ENCODE assay signal across 8 cellular contexts in the genomic region with DNA sequence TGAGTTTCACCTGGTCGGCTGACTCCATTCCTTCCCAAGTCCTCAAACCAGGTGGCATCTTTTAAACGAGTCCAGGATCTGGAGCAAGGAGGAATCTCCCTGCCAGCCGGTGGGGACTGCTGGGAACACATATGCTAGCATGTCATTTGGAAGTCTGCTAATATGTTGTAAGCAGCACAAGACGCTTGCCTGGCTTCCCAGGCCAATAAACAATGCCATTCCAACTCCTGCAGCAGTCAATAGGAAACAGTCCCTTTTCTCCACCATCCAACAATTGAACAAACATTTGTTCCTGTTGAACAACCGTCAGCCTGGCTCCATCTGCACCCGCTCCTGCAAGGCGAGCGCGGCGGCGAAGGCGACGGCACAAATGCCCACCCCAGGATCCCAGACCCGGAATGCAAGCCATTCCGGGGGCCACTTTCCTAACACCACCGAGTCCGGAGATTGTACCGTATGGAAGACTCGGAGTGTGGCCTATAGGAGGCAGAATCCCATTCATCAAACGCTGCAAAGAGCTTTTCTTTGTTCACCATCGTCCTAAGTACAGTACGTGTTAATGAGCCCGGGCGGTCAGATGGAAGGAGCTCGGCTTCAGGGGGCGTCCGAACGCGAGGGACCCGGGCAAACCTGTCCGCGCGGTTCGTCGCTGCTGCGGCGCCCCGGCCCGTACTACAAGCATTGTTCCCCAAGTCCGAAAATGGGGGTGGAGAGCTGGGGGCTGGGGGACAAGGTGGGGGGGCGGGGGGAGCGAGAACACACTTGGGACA. TPM values are rescaled to one million over a fixed set of nuclear protein-coding genes. Genes with fewer than 3 reads are reported as not detected.
DNase-seq lines count a peak whose midpoint lies in the region; ATAC-seq, FAIRE-seq and TF ChIP-seq lines count a peak whose summit lies in the region.

No MANE protein-coding gene starts in this region.

- H3K4me3 ChIP-seq in BE2C (ENCODE audit: low read depth, low read length) (peak overlapping the region; percentile 73), Peyer's patch (peak overlapping the region; percentile 70 to 84 (median 80)), mesendoderm (ENCODE audit: low read length) (peak overlapping the region; percentile 66), vagina (peak overlapping the region; percentile 74 to 87)

- H3K36me3 ChIP-seq in BE2C (no peaks in the 10 kb centered on the region), Peyer's patch (no peaks in the 10 kb centered on the region), mesendoderm (ENCODE audit: control insufficient read depth, insufficient read depth, low read length) (no peaks in the 10 kb centered on the region), vagina (no peaks in the 10 kb centered on the region)

- H2BK5ac ChIP-seq in mesendoderm (ENCODE audit: low read length): no peak overlapping the region

- peaks cover 8% of the 10 kb centered on the region for H3K79me1 ChIP-seq in mesendoderm (ENCODE audit: low read length)

- H2BK15ac ChIP-seq in mesendoderm (replicated peaks; ENCODE audit: low read depth): no peak overlapping the region

- H3K4me1 ChIP-seq in BE2C: peaks cover 18% of the 10 kb centered on the region
- peaks cover 8 to 66% (median 34%) of the 10 kb centered on the region in 4 donors for H3K4me1 ChIP-seq in Peyer's patch
- peaks cover 21% of the 10 kb centered on the region for H3K4me1 ChIP-seq in mesendoderm (ENCODE audit: control insufficient read depth, low read depth, low read length)
- peaks cover 83% of the 10 kb centered on the region for H3K4me1 ChIP-seq in vagina

- WGBS in mesendoderm (ENCODE audit: extremely low coverage, insufficient coverage, low lambda C conversion rate): no CpG with 5 or more reads among the region's 42 CpGs

- intact Hi-C loops in vagina (cut with DNase I): loop anchor here (5.0 kb wide), 2 partner anchors 40 to 120 kb away; no protein-coding TSS in a partner anchor

- H3K23ac ChIP-seq in mesendoderm (ENCODE audit: low read length): peak overlapping the region; percentile 56

- ATAC-seq in HG03135 (IDR thresholded peaks at IDR 0.05; ENCODE audit: unreplicated experiment): no peak
- ATAC-seq in HG03469 (IDR thresholded peaks at IDR 0.05; ENCODE audit: unreplicated experiment): no peak

- peak overlapping the region; percentile 75 for H3K9ac ChIP-seq in mesendoderm (ENCODE audit: low read length)

- no peak overlapping the region for H2BK120ac ChIP-seq in mesendoderm (ENCODE audit: low read depth, low read length)

- H3K27ac ChIP-seq in Peyer's patch (peak overlapping the region; percentile 86 to 95 (median 92)), mesendoderm (ENCODE audit: low read depth, low read length) (no peak overlapping the region), vagina (peak overlapping the region; percentile 90)

- peak overlapping the region; percentile 72 for H3K18ac ChIP-seq in mesendoderm (ENCODE audit: low read length)

- no peak overlapping the region for H4K5ac ChIP-seq in mesendoderm (ENCODE audit: low read length)

- peaks cover 10% of the 10 kb centered on the region for H3K79me2 ChIP-seq in mesendoderm (ENCODE audit: control insufficient read depth, insufficient read depth, low read length)

- H3K56ac ChIP-seq in mesendoderm (ENCODE audit: low read length): peak overlapping the region; percentile 84

- H4K8ac ChIP-seq in mesendoderm (ENCODE audit: low read depth, low read length): no peak overlapping the region

- TF ChIP-seq CTCF in BE2C (IDR thresholded peaks at IDR 0.05; ENCODE audit: low read depth, low read length) (peak; percentile 45), Peyer's patch (IDR thresholded peaks at IDR 0.05) (peak in 3 of 6 experiments; percentile 17 to 34 (median 25)), vagina (IDR thresholded peaks at IDR 0.05) (peak in 1 of 3 experiments; percentile 19)

- H3K9me3 ChIP-seq in BE2C (no peaks in the 10 kb centered on the region), Peyer's patch (no peaks in the 10 kb centered on the region), vagina (no peaks in the 10 kb centered on the region)

- H2AK5ac ChIP-seq in mesendoderm (ENCODE audit: low read length): no peak overlapping the region

- DNase-seq in BE2C: peak; percentile 39
- DNase-seq in GM19239 (ENCODE audit: insufficient read length, low spot score): no peak
- peak in 2 of 3 donors; percentile 57 to 66 for DNase-seq in Peyer's patch
- DNase-seq in dermis blood vessel endothelial cell: peak; percentile 79
- DNase-seq in mesendoderm: peak; percentile 80
- DNase-seq in vagina (ENCODE audit: extremely low spot score in 2 of 2): peak in 1 of 2 donors; percentile 88

- H3K4ac ChIP-seq in mesendoderm (ENCODE audit: low read depth, low read length): peak overlapping the region; percentile 96

- FAIRE-seq in GM19239 (lab: Jason Lieb, UNC): peak; percentile 11

- no peak for TF ChIP-seq POLR2A in Peyer's patch (IDR thresholded peaks at IDR 0.05)
- TF ChIP-seq POLR2A in vagina (IDR thresholded peaks at IDR 0.05): no peak

- no peaks in the 10 kb centered on the region for H3K27me3 ChIP-seq in BE2C
- no peaks in the 10 kb centered on the region for H3K27me3 ChIP-seq in Peyer's patch
- no peaks in the 10 kb centered on the region for H3K27me3 ChIP-seq in mesendoderm (ENCODE audit: insufficient read depth, low read length, poor library complexity)
- no peaks in the 10 kb centered on the region for H3K27me3 ChIP-seq in vagina

- peak overlapping the region; percentile 71 for H3K4me2 ChIP-seq in mesendoderm (ENCODE audit: low read length)

RNA-seq across cellular contexts. Expression of gene FAM53B, which starts 1.6 kb away (rescaled TPM):
- 22.9 TPM for polyA plus RNA-seq in BE2C (2012; ENCODE audit: insufficient read depth, insufficient read length, low read depth)
- total RNA-seq in Peyer's patch (10 to 100 TPM; 72.7 to 92.1 (median 80.5) TPM), dermis blood vessel endothelial cell (30.5 and 36.5 TPM in 2 replicates), vagina (35.1 TPM)
- polyA plus RNA-seq in mesendoderm (2013, experiment 1 of 2): 9.4 TPM
- polyA plus RNA-seq in mesendoderm (2013, experiment 2 of 2): 9.3 TPM

RNA-seq across cellular contexts. Expression of gene EEF1AKMT2, which starts 49.1 kb away (rescaled TPM):
- 9.7 TPM for polyA plus RNA-seq in BE2C (2012; ENCODE audit: insufficient read depth, insufficient read length, low read depth)
- total RNA-seq in Peyer's patch (10 to 100 TPM in 3 of 4 donors, 1 to 10 TPM in 1; 9.5 to 23.3 (median 18.5) TPM), dermis blood vessel endothelial cell (10.4 and 20.9 TPM in 2 replicates), vagina (17.9 TPM)
- 16.3 TPM for polyA plus RNA-seq in mesendoderm (2013, experiment 1 of 2)
- polyA plus RNA-seq in mesendoderm (2013, experiment 2 of 2): 15.8 TPM

RNA-seq across cellular contexts. Expression of gene ABRAXAS2, which starts 59.0 kb away (rescaled TPM):
- 18.0 TPM for polyA plus RNA-seq in BE2C (2012; ENCODE audit: insufficient read depth, insufficient read length, low read depth)
- total RNA-seq in Peyer's patch (10 to 100 TPM; 10.9 to 13.1 (median 12.6) TPM), dermis blood vessel endothelial cell (14.3 and 18.8 TPM in 2 replicates), vagina (9.3 TPM)
- polyA plus RNA-seq in mesendoderm (2013, experiment 1 of 2): 14.4 TPM
- 13.8 TPM for polyA plus RNA-seq in mesendoderm (2013, experiment 2 of 2)
